14 cellular contexts compared by ENCODE assay signal in genomic region chr2:206855585-206856433, GRCh38.
DNase-seq lines count a peak whose midpoint lies in the region; ATAC-seq and TF ChIP-seq lines count a peak whose summit lies in the region.
"Had no signal": no experiment of that assay in that cellular context is flagged by ENCODE, and none has a peak within 500 bp of the region (broad histone marks: within the 10 kb centered on the region; RNA-seq: fewer than 3 reads in every experiment).

No MANE protein-coding gene starts in this region.

- no peaks in the 10 kb centered on the region for H3F3A ChIP-seq in GM23338 (replicated peaks; ENCODE audit: low read depth)

- H3K4me1 ChIP-seq in GM23338 (ENCODE audit: insufficient read depth) (peaks cover 10% of the 10 kb centered on the region; the same call in 1 of the 2 replicates), thoracic aorta (ENCODE audit: control insufficient read depth in 1 of 2, low read depth in 2 of 2) (peaks cover 7 to 21% of the 10 kb centered on the region in 2 donors)
- H3K4me1 ChIP-seq: Peyer's patch had no signal

- H3K27me3 Mint-ChIP-seq in GM23338 (ENCODE audit: insufficient read depth, low read depth, poor library complexity) (peaks cover 1% of the 10 kb centered on the region), brain (peaks cover 9% of the 10 kb centered on the region)
- H3K27me3 Mint-ChIP-seq: IgD-negative memory B cell had no signal

- H4K20me1 ChIP-seq in GM23338 (replicated peaks; ENCODE audit: insufficient read depth) = no peaks in the 10 kb centered on the region

- peaks cover 12% of the 10 kb centered on the region for H3K9me2 ChIP-seq in GM23338 (ENCODE audit: insufficient read depth)

- no peaks in the 10 kb centered on the region for H3K79me2 ChIP-seq in GM23338 (replicated peaks; ENCODE audit: insufficient read depth)

- intact Hi-C loops in left ventricle myocardium superior (cut with micrococcal nuclease) (no loop called here), posterior vena cava (cut with DNase I) (no loop called here)

- H3K4me3 Mint-ChIP-seq in GM23338 (no peak overlapping the region), brain (no peak overlapping the region)
- H3K4me3 Mint-ChIP-seq: CD8-positive, alpha-beta T cell; IgD-negative memory B cell had no signal

- ATAC-seq in GM23338 (no peak), left ventricle myocardium superior (peak; percentile 83), thoracic aorta (ENCODE audit: insufficient number of reproducible peaks, low FRiP score, low read depth) (no peak), HG03045 (IDR thresholded peaks at IDR 0.05; ENCODE audit: unreplicated experiment) (no peak), GM19328 (IDR thresholded peaks at IDR 0.05; ENCODE audit: unreplicated experiment) (no peak)
- ATAC-seq: CD8-positive, alpha-beta T cell had no signal

- peaks cover 10% of the 10 kb centered on the region for H3K4me1 Mint-ChIP-seq in GM23338
- H3K4me1 Mint-ChIP-seq in brain = no peaks in the 10 kb centered on the region

- H3K9me3 Mint-ChIP-seq in GM23338 = no peaks in the 10 kb centered on the region; the same call in 2 of the 3 replicates
- H3K9me3 Mint-ChIP-seq in brain = no peaks in the 10 kb centered on the region
- H3K9me3 Mint-ChIP-seq: CD8-positive, alpha-beta T cell had no signal

- H3K27ac ChIP-seq in GM23338 (ENCODE audit: low read depth) = no peak overlapping the region
- peak overlapping the region; percentile 1 to 20 for H3K27ac ChIP-seq in thoracic aorta
- H3K27ac ChIP-seq: Peyer's patch had no signal

- H3K36me3 Mint-ChIP-seq in GM23338 (ENCODE audit: low read depth) (no peaks in the 10 kb centered on the region), brain (no peaks in the 10 kb centered on the region)
- H3K36me3 Mint-ChIP-seq: CD8-positive, alpha-beta T cell; IgD-negative memory B cell had no signal

- no peaks in the 10 kb centered on the region for H3K36me3 ChIP-seq in GM23338 (ENCODE audit: insufficient read depth)
- H3K36me3 ChIP-seq in thoracic aorta = no peaks in the 10 kb centered on the region
- H3K36me3 ChIP-seq: Peyer's patch had no signal

- H3K27ac Mint-ChIP-seq in GM23338 (no peak overlapping the region), brain (peak overlapping the region in 3 of 5 experiments; percentile 13 to 48 (median 39))
- H3K27ac Mint-ChIP-seq: CD8-positive, alpha-beta T cell; IgD-negative memory B cell had no signal

- no peak overlapping the region for H3K4me2 ChIP-seq in GM23338

- TF ChIP-seq CTCF in GM23338 (conservative IDR thresholded peaks at IDR 0.05; ENCODE audit: low read depth in 2 of 2) (no peak), brain (conservative IDR thresholded peaks at IDR 0.05) (no peak), thoracic aorta (IDR thresholded peaks at IDR 0.05) (no peak)

- DNase-seq in GM23338 (ENCODE audit: low spot score) = no peak
- no peak for DNase-seq in left ventricle myocardium superior
- DNase-seq in thoracic aorta (ENCODE audit: low spot score) = no peak
- no peak for DNase-seq in posterior vena cava (ENCODE audit: low spot score)
- DNase-seq: CD8-positive, alpha-beta T cell; NCI-H1417 treated with DMSO at 0.1 percent for 48 hours; NCI-H2081 treated with DMSO at 0.1 percent for 48 hours; NCI-H524; Peyer's patch; SIG-M5 had no signal

- H3K27me3 ChIP-seq in GM23338 (ENCODE audit: insufficient read depth) (no peaks in the 10 kb centered on the region), thoracic aorta (replicated peaks; ENCODE audit: insufficient read depth) (no peaks in the 10 kb centered on the region)
- H3K27me3 ChIP-seq: Peyer's patch had no signal

- H3K4me3 ChIP-seq in GM23338 = no peak overlapping the region
- no peak overlapping the region for H3K4me3 ChIP-seq in thoracic aorta
- H3K4me3 ChIP-seq: Peyer's patch had no signal

- no peaks in the 10 kb centered on the region for H3K9me3 ChIP-seq in thoracic aorta
- H3K9me3 ChIP-seq: Peyer's patch had no signal

- peak overlapping the region; percentile 80; the same call in 1 of the 2 replicates for H2AFZ ChIP-seq in GM23338

TF ChIP-seq in GM23338, 12 proteins besides CTCF, POLR2A, EP300 and RAD21 (continues in another document):
- TF ChIP-seq REST (IDR thresholded peaks at IDR 0.05; ENCODE audit: unreplicated experiment) = no peak
- TF ChIP-seq NANOG (IDR thresholded peaks at IDR 0.05; ENCODE audit: borderline replicate concordance) = no peak
- TF ChIP-seq ZNF114 (CRISPR knock-in tag; IDR thresholded peaks at IDR 0.05) = no peak
- no peak for TF ChIP-seq ZNF462 (CRISPR knock-in tag; IDR thresholded peaks at IDR 0.05)
- TF ChIP-seq STAT1 (IDR thresholded peaks at IDR 0.05; ENCODE audit: unreplicated experiment) = no peak
